23 cellular contexts compared by ENCODE assay signal in genomic region chr14:94370524-94370910, GRCh38. TPM values are rescaled to one million over a fixed set of nuclear protein-coding genes. Genes with fewer than 3 reads are reported as not detected.
"Had no signal": no experiment of that assay in that cellular context is flagged by ENCODE, and none has a peak within 500 bp of the region (broad histone marks: within the 10 kb centered on the region; RNA-seq: fewer than 3 reads in every experiment).

No MANE protein-coding gene starts in this region.

- H3K36me3 ChIP-seq: esophagus muscularis mucosa, heart right ventricle, right atrium auricular region, transverse colon had no signal

- H3K27me3 ChIP-seq: esophagus muscularis mucosa, foreskin keratinocyte, right atrium auricular region, testis, transverse colon had no signal

- H3K27ac ChIP-seq: esophagus muscularis mucosa, foreskin keratinocyte, heart right ventricle, right atrium auricular region, testis, transverse colon had no signal

- H3K9me3 ChIP-seq: esophagus muscularis mucosa, heart right ventricle, right atrium auricular region, testis, transverse colon had no signal

- DNase-seq: activated CD4-positive, alpha-beta T cell treated with anti-CD3 and anti-CD28 coated beads for 48 hours; activated CD4-positive, alpha-beta T cell treated with anti-CD3 and anti-CD28 coated beads, Interleukin-2, amount 50 U/mL, for 48 hours; activated CD4-positive, CD25-positive, alpha-beta regulatory T cell; activated CD8-positive, alpha-beta memory T cell treated with anti-CD3 and anti-CD28 coated beads for 24 hours; activated gamma-delta T cell; activated naive CD8-positive, alpha-beta T cell treated with anti-CD3 and anti-CD28 coated beads, Interleukin-2, amount 50 U/mL, for 24 hours; amygdala; central memory CD4-positive, alpha-beta T cell; dermis blood vessel endothelial cell; effector CD4-positive, alpha-beta T cell; foreskin keratinocyte; heart right ventricle; left ventricle myocardium superior; midbrain; naive thymus-derived CD4-positive, alpha-beta T cell; stimulated activated CD4-positive, alpha-beta T cell treated with anti-CD3 and anti-CD28 coated beads, Interleukin-15, amount 100 ng/mL, for 24 hours; stimulated activated CD4-positive, alpha-beta T cell treated with anti-CD3 and anti-CD28 coated beads, Interleukin-2, amount 100 ng/mL, for 24 hours; stimulated activated naive CD4-positive, alpha-beta T cell; testis; transverse colon had no signal

- H3K4me1 ChIP-seq: esophagus muscularis mucosa, foreskin keratinocyte, heart right ventricle, right atrium auricular region, testis, transverse colon had no signal

- H3K4me3 ChIP-seq: esophagus muscularis mucosa, heart right ventricle, right atrium auricular region, testis, transverse colon had no signal

RNA-seq across cellular contexts. Expression of gene SERPINA2, which starts 4.0 kb away (rescaled TPM):
- polyA plus RNA-seq: foreskin keratinocyte; heart right ventricle; naive thymus-derived CD4-positive, alpha-beta T cell; neural cell had no signal

RNA-seq across cellular contexts. Expression of gene SERPINA1, which starts 17.9 kb away (rescaled TPM):
- polyA plus RNA-seq: neural cell had no signal

RNA-seq across cellular contexts. Expression of gene SERPINA6, which starts 47.4 kb away (rescaled TPM):
- polyA plus RNA-seq: foreskin keratinocyte; heart right ventricle; naive thymus-derived CD4-positive, alpha-beta T cell; neural cell had no signal
